In the genomic region with DNA sequence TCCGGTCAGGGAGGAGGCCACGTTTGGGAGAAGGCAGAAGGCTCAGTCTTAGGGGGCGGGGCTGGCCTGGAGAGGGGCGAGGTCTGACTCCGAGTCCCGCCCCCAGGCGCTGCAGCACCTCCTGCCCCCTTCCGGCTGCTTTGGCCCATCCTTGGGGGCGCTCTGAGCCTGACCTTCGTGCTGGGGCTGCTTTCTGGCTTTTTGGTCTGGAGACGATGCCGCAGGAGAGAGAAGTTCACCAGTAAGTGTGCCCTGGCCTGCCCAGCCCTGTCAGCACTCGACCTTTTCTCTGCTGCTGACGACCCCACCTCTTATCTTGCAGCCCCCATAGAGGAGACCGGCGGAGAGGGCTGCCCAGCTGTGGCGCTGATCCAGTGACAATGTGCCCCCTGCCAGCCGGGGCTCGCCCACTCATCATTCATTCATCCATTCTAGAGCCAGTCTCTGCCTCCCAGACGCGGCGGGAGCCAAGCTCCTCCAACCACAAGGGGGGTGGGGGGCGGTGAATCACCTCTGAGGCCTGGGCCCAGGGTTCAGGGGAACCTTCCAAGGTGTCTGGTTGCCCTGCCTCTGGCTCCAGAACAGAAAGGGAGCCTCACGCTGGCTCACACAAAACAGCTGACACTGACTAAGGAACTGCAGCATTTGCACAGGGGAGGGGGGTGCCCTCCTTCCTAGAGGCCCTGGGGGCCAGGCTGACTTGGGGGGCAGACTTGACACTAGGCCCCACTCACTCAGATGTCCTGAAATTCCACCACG, we compare ENCODE assay signal across 1 cellular context.
TF ChIP-seq lines count a peak whose summit lies in the region.

No MANE protein-coding gene starts in this region.

TF ChIP-seq in endothelial cell of umbilical vein, 7 proteins besides CTCF, POLR2A, EP300 and RAD21:
- no peak for TF ChIP-seq JUN (IDR thresholded peaks at IDR 0.05; ENCODE audit: borderline replicate concordance, insufficient read depth, insufficient read length, low read depth)
- TF ChIP-seq FOS (IDR thresholded peaks at IDR 0.05; ENCODE audit: borderline replicate concordance, insufficient read depth, low read length): peak; percentile 59
- TF ChIP-seq EZH2 (IDR thresholded peaks at IDR 0.05; ENCODE audit: borderline replicate concordance, low read depth, low read length, severe bottlenecking): no peak
- no peak for TF ChIP-seq GATA2 (IDR thresholded peaks at IDR 0.05; ENCODE audit: insufficient read depth, insufficient read length, low read depth, low read length)
- no peak for TF ChIP-seq POLR2AphosphoS5 (IDR thresholded peaks at IDR 0.05; ENCODE audit: insufficient read depth, low read depth, low read length)
- TF ChIP-seq MAX (IDR thresholded peaks at IDR 0.05; ENCODE audit: insufficient read depth, insufficient read length): no peak
TF ChIP-seq in endothelial cell of umbilical vein: peak in this region for 1.
